ENCODE assay signal across 1 cellular context in the genomic region with DNA sequence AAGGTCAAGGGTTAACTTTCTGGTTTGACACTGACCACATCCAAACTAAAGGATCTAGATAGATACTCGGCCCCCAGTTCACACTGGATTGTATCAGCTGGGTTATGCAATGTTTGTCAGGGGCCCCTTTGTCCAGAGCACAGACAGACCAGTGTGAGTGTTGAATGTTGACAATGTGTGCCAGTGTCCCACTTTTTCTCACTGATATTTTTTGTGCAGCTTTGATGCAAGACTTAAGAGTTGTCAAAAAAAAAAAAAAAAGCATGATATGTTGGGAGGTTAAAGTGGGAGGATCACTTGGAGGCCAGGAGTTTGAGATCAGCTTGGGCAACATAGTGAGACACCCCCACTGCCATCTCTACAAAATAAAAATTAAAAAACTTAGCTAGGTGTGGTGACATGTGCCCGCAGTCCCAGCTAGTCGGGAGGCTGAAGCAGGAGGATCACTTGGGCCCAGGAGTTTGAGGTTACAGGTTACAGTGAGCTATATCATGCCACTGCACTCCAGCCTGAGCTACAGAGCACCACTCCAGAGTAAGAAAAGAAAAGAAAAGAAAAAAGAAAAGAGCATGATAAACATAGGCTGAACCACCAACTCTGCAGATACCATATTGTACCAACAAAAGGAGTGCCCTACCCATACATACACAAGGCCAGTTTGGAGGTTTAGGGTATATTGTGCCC.
TF ChIP-seq lines count a peak whose summit lies in the region.

No MANE protein-coding gene starts in this region.

TF ChIP-seq in HepG2, 621 proteins besides CTCF, POLR2A, EP300 and RAD21 (continued from another document and continues in another):
- TF ChIP-seq ZNF17 (CRISPR knock-in tag; IDR thresholded peaks at IDR 0.05), result no peak
- peak; percentile 81; the same call in 1 of the 2 replicates for TF ChIP-seq TCF7L2 (IDR thresholded peaks at IDR 0.05; ENCODE audit: low read depth, low read length)
- TF ChIP-seq ZNF564 (CRISPR knock-in tag; IDR thresholded peaks at IDR 0.05), result 0 out of 2 replicates have a peak, but pooled peaks have one; percentile 24
- peak; percentile 64 for TF ChIP-seq MED1 (CRISPR knock-in tag; IDR thresholded peaks at IDR 0.05)
- TF ChIP-seq FOXK1 (CRISPR knock-in tag; IDR thresholded peaks at IDR 0.05; ENCODE audit: borderline replicate concordance, low read depth), result peak; percentile 75; the same call in 1 of the 2 replicates
- TF ChIP-seq ZFP91 (CRISPR knock-in tag; IDR thresholded peaks at IDR 0.05; ENCODE audit: borderline replicate concordance), result no peak; the same call in 1 of the 2 replicates
- no peak for TF ChIP-seq ZBTB38 (CRISPR knock-in tag; IDR thresholded peaks at IDR 0.05)
- TF ChIP-seq MTF1 (CRISPR knock-in tag; IDR thresholded peaks at IDR 0.05), result no peak
- no peak for TF ChIP-seq ZNF101 (CRISPR knock-in tag; IDR thresholded peaks at IDR 0.05; ENCODE audit: borderline replicate concordance, low read depth)
- TF ChIP-seq FOSL2 (CRISPR knock-in tag; IDR thresholded peaks at IDR 0.05), result peak; percentile 84
- no peak for TF ChIP-seq TOE1 (CRISPR knock-in tag; IDR thresholded peaks at IDR 0.05)
- no peak for TF ChIP-seq ZNF276 (CRISPR knock-in tag; IDR thresholded peaks at IDR 0.05; ENCODE audit: low read depth)
- peak; percentile 29; the same call in 1 of the 2 replicates for TF ChIP-seq ZNF749 (CRISPR knock-in tag; IDR thresholded peaks at IDR 0.05; ENCODE audit: borderline replicate concordance)
- TF ChIP-seq NFE2L1 (CRISPR knock-in tag; IDR thresholded peaks at IDR 0.05; ENCODE audit: borderline replicate concordance), result no peak
- no peak for TF ChIP-seq ZNF737 (CRISPR knock-in tag; IDR thresholded peaks at IDR 0.05; ENCODE audit: borderline replicate concordance)
- no peak; the same call in 1 of the 2 replicates for TF ChIP-seq SPEN (CRISPR knock-in tag; IDR thresholded peaks at IDR 0.05; ENCODE audit: low read depth)
- TF ChIP-seq, protein P1, sequence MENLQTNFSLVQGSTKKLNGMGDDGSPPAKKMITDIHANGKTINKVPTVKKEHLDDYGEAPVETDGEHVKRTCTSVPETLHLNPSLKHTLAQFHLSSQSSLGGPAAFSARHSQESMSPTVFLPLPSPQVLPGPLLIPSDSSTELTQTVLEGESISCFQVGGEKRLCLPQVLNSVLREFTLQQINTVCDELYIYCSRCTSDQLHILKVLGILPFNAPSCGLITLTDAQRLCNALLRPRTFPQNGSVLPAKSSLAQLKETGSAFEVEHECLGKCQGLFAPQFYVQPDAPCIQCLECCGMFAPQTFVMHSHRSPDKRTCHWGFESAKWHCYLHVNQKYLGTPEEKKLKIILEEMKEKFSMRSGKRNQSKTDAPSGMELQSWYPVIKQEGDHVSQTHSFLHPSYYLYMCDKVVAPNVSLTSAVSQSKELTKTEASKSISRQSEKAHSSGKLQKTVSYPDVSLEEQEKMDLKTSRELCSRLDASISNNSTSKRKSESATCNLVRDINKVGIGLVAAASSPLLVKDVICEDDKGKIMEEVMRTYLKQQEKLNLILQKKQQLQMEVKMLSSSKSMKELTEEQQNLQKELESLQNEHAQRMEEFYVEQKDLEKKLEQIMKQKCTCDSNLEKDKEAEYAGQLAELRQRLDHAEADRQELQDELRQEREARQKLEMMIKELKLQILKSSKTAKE (CRISPR knock-in tag; IDR thresholded peaks at IDR 0.05; ENCODE audit: borderline replicate concordance), result peak; percentile 93
- no peak for TF ChIP-seq NFYC (CRISPR knock-in tag; IDR thresholded peaks at IDR 0.05)
- peak; percentile 100 for TF ChIP-seq ZBTB43 (CRISPR knock-in tag; conservative IDR thresholded peaks at IDR 0.05)
- TF ChIP-seq PHF8 (CRISPR knock-in tag; IDR thresholded peaks at IDR 0.05), result no peak
- TF ChIP-seq SRF (IDR thresholded peaks at IDR 0.05; ENCODE audit: low read depth, low read length), result no peak
- TF ChIP-seq HNF4G (IDR thresholded peaks at IDR 0.05; ENCODE audit: borderline replicate concordance, low read depth, low read length), result peak; percentile 79; the same call in 1 of the 2 replicates
- no peak for TF ChIP-seq HNF4G (CRISPR knock-in tag; IDR thresholded peaks at IDR 0.05; ENCODE audit: borderline replicate concordance, low read depth)
- peak; percentile 56; the same call in 1 of the 2 replicates for TF ChIP-seq ZMYM3 (CRISPR knock-in tag; IDR thresholded peaks at IDR 0.05)
- no peak for TF ChIP-seq RBAK (CRISPR knock-in tag; IDR thresholded peaks at IDR 0.05)
- no peak for TF ChIP-seq TAF15 (IDR thresholded peaks at IDR 0.05; ENCODE audit: low read depth, low read length, poor library complexity, severe bottlenecking)
- TF ChIP-seq ZKSCAN8 (CRISPR knock-in tag; IDR thresholded peaks at IDR 0.05; ENCODE audit: borderline replicate concordance), result no peak; the same call in 1 of the 2 replicates
- TF ChIP-seq ZZZ3 (CRISPR knock-in tag; IDR thresholded peaks at IDR 0.05; ENCODE audit: borderline replicate concordance), result no peak
- peak; percentile 81 for TF ChIP-seq KDM6A (CRISPR knock-in tag; IDR thresholded peaks at IDR 0.05; ENCODE audit: low read depth)
- TF ChIP-seq SATB2 (CRISPR knock-in tag; IDR thresholded peaks at IDR 0.05), result no peak
- no peak for TF ChIP-seq ETS1 (CRISPR knock-in tag; IDR thresholded peaks at IDR 0.05)
- peak; percentile 98 for TF ChIP-seq NR2F6 (IDR thresholded peaks at IDR 0.05)
- peak; percentile 97 for TF ChIP-seq NR2F6 (CRISPR knock-in tag; IDR thresholded peaks at IDR 0.05)
- peak; percentile 81; the same call in 1 of the 2 replicates for TF ChIP-seq IKZF5 (CRISPR knock-in tag; IDR thresholded peaks at IDR 0.05)
- no peak for TF ChIP-seq ZNF20 (CRISPR knock-in tag; IDR thresholded peaks at IDR 0.05)
- TF ChIP-seq ZNF572 (CRISPR knock-in tag; IDR thresholded peaks at IDR 0.05), result no peak
- no peak for TF ChIP-seq MXD3 (CRISPR knock-in tag; IDR thresholded peaks at IDR 0.05)
- TF ChIP-seq YEATS4 (CRISPR knock-in tag; IDR thresholded peaks at IDR 0.05; ENCODE audit: borderline replicate concordance), result peak; percentile 25; the same call in 1 of the 2 replicates
- no peak for TF ChIP-seq POLR2AphosphoS2 (IDR thresholded peaks at IDR 0.05; ENCODE audit: low read depth, low read length)
- TF ChIP-seq ZNF44 (CRISPR knock-in tag; IDR thresholded peaks at IDR 0.05), result no peak; the same call in 1 of the 2 replicates
- TF ChIP-seq RFXAP (CRISPR knock-in tag; IDR thresholded peaks at IDR 0.05; ENCODE audit: borderline replicate concordance), result no peak
- TF ChIP-seq, protein P2, sequence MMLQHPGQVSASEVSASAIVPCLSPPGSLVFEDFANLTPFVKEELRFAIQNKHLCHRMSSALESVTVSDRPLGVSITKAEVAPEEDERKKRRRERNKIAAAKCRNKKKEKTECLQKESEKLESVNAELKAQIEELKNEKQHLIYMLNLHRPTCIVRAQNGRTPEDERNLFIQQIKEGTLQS (CRISPR knock-in tag; IDR thresholded peaks at IDR 0.05), result peak; percentile 65; the same call in 1 of the 2 replicates
- no peak for TF ChIP-seq NFRKB (IDR thresholded peaks at IDR 0.05)
- peak; percentile 89; the same call in 1 of the 2 replicates for TF ChIP-seq MEIS1 (CRISPR knock-in tag; IDR thresholded peaks at IDR 0.05; ENCODE audit: borderline replicate concordance)
- peak; percentile 95 for TF ChIP-seq NCOA2 (CRISPR knock-in tag; IDR thresholded peaks at IDR 0.05)
- TF ChIP-seq MAFK (conservative IDR thresholded peaks at IDR 0.05 in 1 of 2, IDR thresholded peaks at IDR 0.05 in 1 of 2; ENCODE audit: low read length in 2 of 2), result no peak
- peak; percentile 48; the same call in 1 of the 2 replicates for TF ChIP-seq EHMT2 (IDR thresholded peaks at IDR 0.05; ENCODE audit: borderline replicate concordance, low read depth, low read length)
- no peak for TF ChIP-seq CREB3 (CRISPR knock-in tag; IDR thresholded peaks at IDR 0.05)
- no peak for TF ChIP-seq HIVEP1 (CRISPR knock-in tag; IDR thresholded peaks at IDR 0.05)
- peak; percentile 91; the same call in 1 of the 2 replicates for TF ChIP-seq MIER3 (CRISPR knock-in tag; IDR thresholded peaks at IDR 0.05; ENCODE audit: borderline replicate concordance)
- no peak for TF ChIP-seq FUBP1 (CRISPR knock-in tag; IDR thresholded peaks at IDR 0.05; ENCODE audit: borderline replicate concordance)
- TF ChIP-seq EZH2 (conservative IDR thresholded peaks at IDR 0.05; ENCODE audit: low read depth, low read length), result no peak
- TF ChIP-seq ASH2L (IDR thresholded peaks at IDR 0.05; ENCODE audit: insufficient read length, low read depth, low read length), result no peak
- TF ChIP-seq ZBTB8A (CRISPR knock-in tag; IDR thresholded peaks at IDR 0.05; ENCODE audit: borderline replicate concordance, low read depth), result no peak
- TF ChIP-seq ZNF549 (CRISPR knock-in tag; IDR thresholded peaks at IDR 0.05), result no peak
